Comparison of ENCODE assay signal across 1 cellular context in the genomic region with DNA sequence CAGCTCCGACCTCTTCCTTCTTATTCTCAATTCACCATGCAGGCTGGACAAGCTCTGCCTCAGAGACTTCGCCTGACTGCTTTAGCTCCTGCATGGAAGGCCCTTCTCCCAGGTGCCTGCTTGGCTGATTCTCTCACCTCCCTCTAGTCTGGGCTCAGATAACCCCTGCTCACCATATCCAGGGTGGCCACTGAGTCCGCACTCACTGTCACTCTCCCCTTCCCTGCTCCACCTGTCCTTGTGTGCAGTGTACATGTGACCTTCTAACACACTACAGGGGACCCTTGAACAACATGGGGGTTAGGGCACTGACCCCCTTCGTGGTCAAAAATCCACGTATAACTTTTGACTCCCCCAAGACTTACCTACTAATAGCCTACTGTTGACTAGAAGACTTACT.
TF ChIP-seq lines count a peak whose summit lies in the region.

No MANE protein-coding gene starts in this region.

TF ChIP-seq in H1, 55 proteins besides CTCF, POLR2A, EP300 and RAD21:
- no peak for TF ChIP-seq SP2 (IDR thresholded peaks at IDR 0.05; ENCODE audit: low read length)
- TF ChIP-seq, protein P1, sequence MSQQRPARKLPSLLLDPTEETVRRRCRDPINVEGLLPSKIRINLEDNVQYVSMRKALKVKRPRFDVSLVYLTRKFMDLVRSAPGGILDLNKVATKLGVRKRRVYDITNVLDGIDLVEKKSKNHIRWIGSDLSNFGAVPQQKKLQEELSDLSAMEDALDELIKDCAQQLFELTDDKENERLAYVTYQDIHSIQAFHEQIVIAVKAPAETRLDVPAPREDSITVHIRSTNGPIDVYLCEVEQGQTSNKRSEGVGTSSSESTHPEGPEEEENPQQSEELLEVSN (IDR thresholded peaks at IDR 0.05), result no peak
- no peak for TF ChIP-seq KDM1A (IDR thresholded peaks at IDR 0.05; ENCODE audit: borderline replicate concordance, low read length)
- no peak for TF ChIP-seq CBX8 (IDR thresholded peaks at IDR 0.05; ENCODE audit: borderline replicate concordance, low read depth, low read length)
- TF ChIP-seq SP4 (IDR thresholded peaks at IDR 0.05; ENCODE audit: low read length), result no peak
- no peak for TF ChIP-seq SIX5 (IDR thresholded peaks at IDR 0.05; ENCODE audit: low read depth, low read length)
- TF ChIP-seq ASH2L (IDR thresholded peaks at IDR 0.05; ENCODE audit: low read length), result no peak
